Comparison of ENCODE assay signal across 8 cellular contexts in genomic region chr7:64463636-64464375, GRCh38.
DNase-seq lines count a peak whose midpoint lies in the region; ATAC-seq lines count a peak whose summit lies in the region.

No MANE protein-coding gene starts in this region.

- H3K27me3 Mint-ChIP-seq in activated CD4-positive, alpha-beta T cell treated with anti-CD3 and anti-CD28 coated beads, Interleukin-2, amount 10 ng/mL, durations not matched to agents 24 days and 14 days: no peaks in the 10 kb centered on the region
- no peaks in the 10 kb centered on the region for H3K27me3 Mint-ChIP-seq in activated T-cell treated with anti-CD3 and anti-CD28 coated beads, Interleukin-2, amount 50 U/mL, for 72 hours (ENCODE audit: low read depth)

- peak; percentile 63 for DNase-seq in activated CD4-positive, alpha-beta T cell treated with anti-CD3 and anti-CD28 coated beads, Interleukin-2, amount 10 ng/mL, durations not matched to agents 24 days and 14 days
- DNase-seq in activated CD4-positive, alpha-beta T cell treated with anti-CD3 and anti-CD28 coated beads, Interleukin-2, amount 50 U/mL, for 4 hours: no peak
- peak; percentile 7 to 22 for DNase-seq in activated T-cell treated with anti-CD3 and anti-CD28 coated beads, Interleukin-2, amount 50 U/mL, for 72 hours
- DNase-seq in Right ventricle myocardium superior (peak; percentile 87), sciatic nerve (ENCODE audit: low spot score) (peak; percentile 70)

- H3K36me3 Mint-ChIP-seq in activated CD4-positive, alpha-beta T cell treated with anti-CD3 and anti-CD28 coated beads, Interleukin-2, amount 10 ng/mL, durations not matched to agents 24 days and 14 days (ENCODE audit: low read depth): no peaks in the 10 kb centered on the region
- peaks cover 1 to 3% of the 10 kb centered on the region in 2 donors for H3K36me3 Mint-ChIP-seq in activated T-cell treated with anti-CD3 and anti-CD28 coated beads, Interleukin-2, amount 50 U/mL, for 72 hours (ENCODE audit: insufficient read depth in 2 of 2)

- peak overlapping the region; percentile 15 for H3K27ac Mint-ChIP-seq in activated CD4-positive, alpha-beta T cell treated with anti-CD3 and anti-CD28 coated beads, Interleukin-2, amount 10 ng/mL, durations not matched to agents 24 days and 14 days
- no peak overlapping the region for H3K27ac Mint-ChIP-seq in activated T-cell treated with anti-CD3 and anti-CD28 coated beads, Interleukin-2, amount 50 U/mL, for 72 hours

- ATAC-seq in activated T-cell treated with anti-CD3 and anti-CD28 coated beads, Interleukin-2, amount 50 U/mL, for 72 hours (replicated peaks in 1 of 2): peak; percentile 45 to 77
- ATAC-seq in Right ventricle myocardium superior (ENCODE audit: poor library complexity) (peak; percentile 100), sciatic nerve (peak; percentile 97), GM18867 (IDR thresholded peaks at IDR 0.05; ENCODE audit: unreplicated experiment) (no peak), GM19463 (IDR thresholded peaks at IDR 0.05; ENCODE audit: unreplicated experiment) (no peak), GM19023 (IDR thresholded peaks at IDR 0.05; ENCODE audit: unreplicated experiment) (no peak)

- no peaks in the 10 kb centered on the region for H3K4me1 Mint-ChIP-seq in activated CD4-positive, alpha-beta T cell treated with anti-CD3 and anti-CD28 coated beads, Interleukin-2, amount 10 ng/mL, durations not matched to agents 24 days and 14 days
- H3K4me1 Mint-ChIP-seq in activated T-cell treated with anti-CD3 and anti-CD28 coated beads, Interleukin-2, amount 50 U/mL, for 72 hours (ENCODE audit: low read depth): no peaks in the 10 kb centered on the region

- H3K9me3 Mint-ChIP-seq in activated CD4-positive, alpha-beta T cell treated with anti-CD3 and anti-CD28 coated beads, Interleukin-2, amount 10 ng/mL, durations not matched to agents 24 days and 14 days: peaks cover 8% of the 10 kb centered on the region
- H3K9me3 Mint-ChIP-seq in activated T-cell treated with anti-CD3 and anti-CD28 coated beads, Interleukin-2, amount 50 U/mL, for 72 hours: peaks cover 3% of the 10 kb centered on the region in 2 donors

- intact Hi-C loops in activated CD4-positive, alpha-beta T cell treated with anti-CD3 and anti-CD28 coated beads, Interleukin-2, amount 10 ng/mL, durations not matched to agents 24 days and 14 days (cut with micrococcal nuclease): no loop called here
- intact Hi-C loops in Right ventricle myocardium superior (cut with DNase I): no loop called here
- intact Hi-C loops in sciatic nerve (cut with DNase I): no loop called here

- peak overlapping the region; percentile 48 for H3K4me3 Mint-ChIP-seq in activated CD4-positive, alpha-beta T cell treated with anti-CD3 and anti-CD28 coated beads, Interleukin-2, amount 10 ng/mL, durations not matched to agents 24 days and 14 days
- peak overlapping the region; percentile 29 to 65 for H3K4me3 Mint-ChIP-seq in activated T-cell treated with anti-CD3 and anti-CD28 coated beads, Interleukin-2, amount 50 U/mL, for 72 hours

Comparison
In these comparisons a context has a peak if more than half of its experiments do, and no peak if none do; other contexts are left out.
1. DNase-seq: peak in activated CD4-positive, alpha-beta T cell treated with anti-CD3 and anti-CD28 coated beads, Interleukin-2, amount 10 ng/mL, durations not matched to agents 24 days and 14 days (single experiment), activated T-cell treated with anti-CD3 and anti-CD28 coated beads, Interleukin-2, amount 50 U/mL, for 72 hours (2 of 2), Right ventricle myocardium superior (single experiment) and sciatic nerve (single experiment); none in activated CD4-positive, alpha-beta T cell treated with anti-CD3 and anti-CD28 coated beads, Interleukin-2, amount 50 U/mL, for 4 hours (0 of 2).
2. ATAC-seq: peak in activated T-cell treated with anti-CD3 and anti-CD28 coated beads, Interleukin-2, amount 50 U/mL, for 72 hours (2 of 2), Right ventricle myocardium superior (single experiment) and sciatic nerve (single experiment); none in GM18867 (single experiment), GM19463 (single experiment) and GM19023 (single experiment).